In genomic region chr14:55336161-55336560, GRCh38 we compare ENCODE assay signal across 10 cellular contexts.
DNase-seq lines count a peak whose midpoint lies in the region; ATAC-seq, FAIRE-seq and TF ChIP-seq lines count a peak whose summit lies in the region.
"Had no signal": no experiment of that assay in that cellular context is flagged by ENCODE, and none has a peak within 500 bp of the region (broad histone marks: within the 10 kb centered on the region; RNA-seq: fewer than 3 reads in every experiment).

No MANE protein-coding gene starts in this region.

- TF ChIP-seq POLR2A in A549 (IDR thresholded peaks at IDR 0.05; ENCODE audit: low read length): no peak

- intact Hi-C loops in activated CD8-positive, alpha-beta T cell treated with anti-CD3 and anti-CD28 coated beads for 36 hours (cut with micrococcal nuclease): no loop called here
- intact Hi-C loops in colonic mucosa (cut with DNase I): no loop called here

- H3K4me1 Mint-ChIP-seq in activated CD8-positive, alpha-beta T cell treated with anti-CD3 and anti-CD28 coated beads for 36 hours (ENCODE audit: low read depth): peaks cover 78% of the 10 kb centered on the region
- H3K4me1 Mint-ChIP-seq in osteocyte (ENCODE audit: unreplicated experiment): peaks cover 38% of the 10 kb centered on the region

- H3K9me3 ChIP-seq in A549: no peaks in the 10 kb centered on the region
- no peaks in the 10 kb centered on the region for H3K9me3 ChIP-seq in GM23248 (ENCODE audit: low read depth)
- H3K9me3 ChIP-seq in colonic mucosa: no peaks in the 10 kb centered on the region

- H3K4me1 ChIP-seq in A549 (peaks cover 45% of the 10 kb centered on the region), GM23248 (ENCODE audit: insufficient read depth) (peaks cover 16% of the 10 kb centered on the region), colonic mucosa (peaks cover 20% of the 10 kb centered on the region)

- POLR2A ChIA-PET in A549 (lab: Yijun Ruan, JAX): no interaction called here
- POLR2A ChIA-PET in activated CD8-positive, alpha-beta T cell treated with anti-CD3 and anti-CD28 coated beads for 36 hours (lab: Charles Lee): interaction anchor here (0.6 kb wide), 1 partner anchor 171 kb away, joined by 3 read pairs; no protein-coding TSS in a partner anchor

- ATAC-seq in A549 (peak; percentile 74 to 90; a peak in 5 of 6 replicates), GM18498 (IDR thresholded peaks at IDR 0.05; ENCODE audit: unreplicated experiment) (no peak)
- ATAC-seq in activated CD8-positive, alpha-beta T cell treated with anti-CD3 and anti-CD28 coated beads for 36 hours: peak; percentile 21

- DNase-seq in A549 (ENCODE audit: low read depth in 1 of 2, low spot score in 1 of 2): peak in 1 of 2 experiments; percentile 78
- DNase-seq in GM23248: peak; percentile 54
- DNase-seq in activated CD8-positive, alpha-beta T cell treated with anti-CD3 and anti-CD28 coated beads for 36 hours: peak; percentile 35
- peak; percentile 58 for DNase-seq in iris pigment epithelial cell (ENCODE audit: low read depth)
- no peak for DNase-seq in anterior cingulate cortex (lab: John Stamatoyannopoulos, UW)
- no peak for DNase-seq in osteocyte (ENCODE audit: extremely low spot score, unreplicated experiment)
- DNase-seq in colonic mucosa: no peak
- DNase-seq: activated B cell treated with CpG ODN at 0.5 μM for 24 hours, NCI-H2029 treated with DMSO at 0.1 percent for 48 hours had no signal

- H3K9ac ChIP-seq in GM23248: no peak overlapping the region
- no peak overlapping the region for H3K9ac ChIP-seq in colonic mucosa (ENCODE audit: low read depth in 2 of 2, low read length in 2 of 2)

- H4K20me1 ChIP-seq in GM23248 (ENCODE audit: insufficient read depth): no peaks in the 10 kb centered on the region; the same call in 1 of the 2 replicates

- H3K9me2 ChIP-seq in GM23248 (ENCODE audit: insufficient read depth): no peaks in the 10 kb centered on the region

- H3K9me3 Mint-ChIP-seq in activated CD8-positive, alpha-beta T cell treated with anti-CD3 and anti-CD28 coated beads for 36 hours: no peaks in the 10 kb centered on the region
- no peaks in the 10 kb centered on the region for H3K9me3 Mint-ChIP-seq in osteocyte (ENCODE audit: unreplicated experiment)
- H3K9me3 Mint-ChIP-seq: activated B cell treated with CpG ODN at 0.5 μM for 24 hours had no signal

- H3F3A ChIP-seq in GM23248 (ENCODE audit: insufficient read depth): no peaks in the 10 kb centered on the region

- no peak overlapping the region for H3K4me3 ChIP-seq in A549
- no peak overlapping the region for H3K4me3 ChIP-seq in GM23248
- no peak overlapping the region for H3K4me3 ChIP-seq in colonic mucosa

- FAIRE-seq in A549 (lab: Jason Lieb, UNC): no peak

- TF ChIP-seq RAD21 in A549 (conservative IDR thresholded peaks at IDR 0.05 in 1 of 2, IDR thresholded peaks at IDR 0.05 in 1 of 2): no peak

- H3K27ac ChIP-seq in A549 (peak overlapping the region in 1 of 2 experiments; percentile 29; a peak in 4 of 6 replicates), GM23248 (no peak overlapping the region), colonic mucosa (no peak overlapping the region)

- H3K27ac Mint-ChIP-seq in activated CD8-positive, alpha-beta T cell treated with anti-CD3 and anti-CD28 coated beads for 36 hours: peak overlapping the region; percentile 78
- no peak overlapping the region for H3K27ac Mint-ChIP-seq in osteocyte (ENCODE audit: unreplicated experiment)
- H3K27ac Mint-ChIP-seq: activated B cell treated with CpG ODN at 0.5 μM for 24 hours had no signal

- no peaks in the 10 kb centered on the region for H3K36me3 ChIP-seq in GM23248 (ENCODE audit: low read depth)
- H3K36me3 ChIP-seq in colonic mucosa: no peaks in the 10 kb centered on the region

- CTCF ChIA-PET in A549 (lab: Yijun Ruan, JAX): interaction anchor here (1.4 kb wide), 1 partner anchor 66 kb away, joined by 3 read pairs; no protein-coding TSS in a partner anchor
- CTCF ChIA-PET in activated CD8-positive, alpha-beta T cell treated with anti-CD3 and anti-CD28 coated beads for 36 hours (lab: Charles Lee): interaction anchor here (1.1 to 3.7 kb wide), 2 partner anchors 18 to 64 kb away, joined by 3 to 15 read pairs; no protein-coding TSS in a partner anchor

- H3K27me3 ChIP-seq in GM23248 (replicated peaks; ENCODE audit: insufficient read depth) (no peaks in the 10 kb centered on the region), colonic mucosa (no peaks in the 10 kb centered on the region)

- TF ChIP-seq CTCF in A549 (IDR thresholded peaks at IDR 0.05): no peak
- no peak for TF ChIP-seq CTCF in activated CD8-positive, alpha-beta T cell treated with anti-CD3 and anti-CD28 coated beads for 36 hours (IDR thresholded peaks at IDR 0.05)
- TF ChIP-seq CTCF in osteocyte (IDR thresholded peaks at IDR 0.05): no peak
- no peak for TF ChIP-seq CTCF in colonic mucosa (IDR thresholded peaks at IDR 0.05)

- WGBS in A549 (ENCODE audit: missing lambda C conversion rate): 9% methylated on average over 2 of the region's 2 CpGs
- WGBS in GM23248 (ENCODE audit: low coverage in 1 of 2, low lambda C conversion rate in 2 of 2, missing lambda C conversion rate in 2 of 2), 2 experiments: 2 to 15% methylated on average over 2 of the region's 2 CpGs

- H2AFZ ChIP-seq in GM23248: no peak overlapping the region

- H3K79me2 ChIP-seq in GM23248 (ENCODE audit: insufficient read depth): peaks cover 90% of the 10 kb centered on the region

- TF ChIP-seq EP300 in A549 (IDR thresholded peaks at IDR 0.05): no peak

- H3K27me3 Mint-ChIP-seq in activated CD8-positive, alpha-beta T cell treated with anti-CD3 and anti-CD28 coated beads for 36 hours: no peaks in the 10 kb centered on the region
- no peaks in the 10 kb centered on the region for H3K27me3 Mint-ChIP-seq in osteocyte (ENCODE audit: unreplicated experiment)
- H3K27me3 Mint-ChIP-seq: activated B cell treated with CpG ODN at 0.5 μM for 24 hours had no signal

- peaks cover 10% of the 10 kb centered on the region for H3K36me3 Mint-ChIP-seq in activated CD8-positive, alpha-beta T cell treated with anti-CD3 and anti-CD28 coated beads for 36 hours (ENCODE audit: low read depth)
- H3K36me3 Mint-ChIP-seq in osteocyte (ENCODE audit: unreplicated experiment): no peaks in the 10 kb centered on the region

- H3K4me3 Mint-ChIP-seq in activated CD8-positive, alpha-beta T cell treated with anti-CD3 and anti-CD28 coated beads for 36 hours: no peak overlapping the region
- H3K4me3 Mint-ChIP-seq in osteocyte (ENCODE audit: unreplicated experiment): no peak overlapping the region
- H3K4me3 Mint-ChIP-seq: activated B cell treated with CpG ODN at 0.5 μM for 24 hours had no signal

- H3K4me2 ChIP-seq in A549 (peak overlapping the region; percentile 44), GM23248 (ENCODE audit: unreplicated experiment) (peak overlapping the region; percentile 22)

- in situ Hi-C loops in GM23248 (cut with MboI): no loop called here

TF ChIP-seq in A549, 52 proteins besides CTCF, POLR2A, EP300 and RAD21 (continues in another document):
- no peak for TF ChIP-seq MAFK (IDR thresholded peaks at IDR 0.05; ENCODE audit: partially characterized antibody)
- no peak for TF ChIP-seq POLR2AphosphoS2 (conservative IDR thresholded peaks at IDR 0.05; ENCODE audit: low read length)
- TF ChIP-seq ESRRA (IDR thresholded peaks at IDR 0.05; ENCODE audit: borderline replicate concordance, low read length): no peak
- TF ChIP-seq KDM5A (IDR thresholded peaks at IDR 0.05): no peak
- no peak for TF ChIP-seq REST (IDR thresholded peaks at IDR 0.05)
- TF ChIP-seq HOXB13 (CRISPR knock-in tag; IDR thresholded peaks at IDR 0.05; ENCODE audit: low read depth): no peak
- TF ChIP-seq E2F6 (IDR thresholded peaks at IDR 0.05; ENCODE audit: borderline replicate concordance, low read depth): no peak
- TF ChIP-seq HMGXB4 (CRISPR knock-in tag; IDR thresholded peaks at IDR 0.05; ENCODE audit: borderline replicate concordance): no peak

Comparison
In these comparisons a context has a peak if more than half of its experiments do, and no peak if none do; other contexts are left out.
1. DNase-seq: peak in GM23248 (single experiment), activated CD8-positive, alpha-beta T cell treated with anti-CD3 and anti-CD28 coated beads for 36 hours (single experiment) and iris pigment epithelial cell (single experiment); none in anterior cingulate cortex (0 of 58), osteocyte (single experiment) and colonic mucosa (single experiment).